10 cellular contexts compared by ENCODE assay signal in the genomic region with DNA sequence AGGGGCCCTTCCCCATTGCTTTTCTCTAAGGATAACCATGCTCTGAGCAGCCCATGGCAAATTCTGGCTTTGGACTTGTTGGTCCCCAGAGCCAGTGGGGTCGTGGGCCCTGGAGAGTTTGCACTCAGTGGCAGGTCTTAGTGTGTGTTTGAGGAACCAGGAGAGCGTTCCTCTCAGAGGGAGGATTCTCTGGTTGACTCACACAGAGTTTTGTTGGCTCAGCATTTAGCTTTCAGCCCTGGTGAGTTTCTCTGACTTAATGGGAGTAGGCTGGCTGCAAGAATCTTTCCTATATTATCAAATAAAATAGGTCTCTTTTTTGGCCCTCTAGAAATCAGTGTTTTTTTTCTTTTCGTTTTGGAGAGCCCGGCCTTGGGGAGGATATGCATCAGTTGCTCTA. TPM values are rescaled to one million over a fixed set of nuclear protein-coding genes. Genes with fewer than 3 reads are reported as not detected.
A peak's percentile ranks its signal among the peaks of the same experiment; 100 is the strongest.
DNase-seq lines count a peak whose midpoint lies in the region; ATAC-seq and TF ChIP-seq lines count a peak whose summit lies in the region.
"Had no signal": no experiment of that assay in that cellular context is flagged by ENCODE, and none has a peak within 500 bp of the region (broad histone marks: within the 10 kb centered on the region; RNA-seq: fewer than 3 reads in every experiment).

No MANE protein-coding gene starts in this region.

- 36% methylated on average over 3 of the region's 4 CpGs for WGBS in right lobe of liver (ENCODE audit: insufficient coverage, low coverage, low lambda C conversion rate, missing lambda C conversion rate)

- no peak overlapping the region for H3K4me3 ChIP-seq in right lobe of liver

- intact Hi-C loops in right lobe of liver (cut with DNase I), result no loop called here

- H3K27ac ChIP-seq in C4-2B (peak overlapping the region; percentile 97), VCaP (peak overlapping the region; percentile 99), right lobe of liver (peak overlapping the region; percentile 12 to 84 (median 33))

- DNase-seq in right lobe of liver (no peak), amniotic stem cell (lab: John Stamatoyannopoulos, UW) (no peak), SIG-M5 treated with dmso at 0.1 percent for 504 hours (lab: John Stamatoyannopoulos, UW; ENCODE audit: unreplicated experiment) (no peak), hippocampal formation (lab: John Stamatoyannopoulos, UW) (no peak)
- DNase-seq: mesenchymal stem cell had no signal

- no peaks in the 10 kb centered on the region for H3K36me3 ChIP-seq in right lobe of liver

- no peak for TF ChIP-seq POLR2A in right lobe of liver (IDR thresholded peaks at IDR 0.05)

- no peak for TF ChIP-seq CTCF in C4-2B (conservative IDR thresholded peaks at IDR 0.05)
- no peak for TF ChIP-seq CTCF in VCaP (conservative IDR thresholded peaks at IDR 0.05)
- TF ChIP-seq CTCF in right lobe of liver (IDR thresholded peaks at IDR 0.05), result no peak

- H3K27me3 ChIP-seq in right lobe of liver, result no peaks in the 10 kb centered on the region

- peak; percentile 39 for ATAC-seq in HG02798 (IDR thresholded peaks at IDR 0.05; ENCODE audit: poor library complexity, unreplicated experiment)
- peak in 2 of 4 donors; percentile 9 to 34 for ATAC-seq in right lobe of liver
- no peak for ATAC-seq in GM19467 (IDR thresholded peaks at IDR 0.05; ENCODE audit: unreplicated experiment)

- peaks cover 0 to 49% (median 16%) of the 10 kb centered on the region in 4 donors for H3K4me1 ChIP-seq in right lobe of liver

- no peaks in the 10 kb centered on the region for H3K9me3 ChIP-seq in right lobe of liver

RNA-seq across cellular contexts. Expression of gene ST14, which starts 20.9 kb away (rescaled TPM):
- total RNA-seq in right lobe of liver, result 10 to 100 TPM in 3 of 6 experiments, 1 to 10 TPM in 3; 2.5 to 16.7 (median 10.8) TPM
- total RNA-seq: SK-MEL-5 had no signal

Comparison
In these comparisons a context has a peak if more than half of its experiments do, and no peak if none do; other contexts are left out.
1. H3K27ac ChIP-seq: peak in every context shown above with its lines; median percentile 99 in VCaP; 97 in C4-2B; 33 in right lobe of liver.